Comparison of ENCODE assay signal across 1 cellular context in genomic region chr14:37565550-37565949, GRCh38.
A peak's percentile ranks its signal among the peaks of the same experiment; 100 is the strongest.
TF ChIP-seq lines count a peak whose summit lies in the region.

No MANE protein-coding gene starts in this region.

TF ChIP-seq in HepG2, 621 proteins besides CTCF, POLR2A, EP300 and RAD21 (continued from another document and continues in another):
- TF ChIP-seq ZBTB37 (CRISPR knock-in tag; IDR thresholded peaks at IDR 0.05) (no peak), ZBTB7B (CRISPR knock-in tag; IDR thresholded peaks at IDR 0.05) (peak; percentile 91), MYC (CRISPR knock-in tag; IDR thresholded peaks at IDR 0.05; ENCODE audit: borderline replicate concordance) (no peak), U2AF1 (optimal IDR thresholded peaks at IDR 0.05; ENCODE audit: low read depth, low read length) (no peak), PAF1 (CRISPR knock-in tag; IDR thresholded peaks at IDR 0.05) (no peak), GATAD2A (CRISPR knock-in tag; IDR thresholded peaks at IDR 0.05) (peak; percentile 78), SALL2 (CRISPR knock-in tag; IDR thresholded peaks at IDR 0.05) (no peak), E2F2 (CRISPR knock-in tag; IDR thresholded peaks at IDR 0.05; ENCODE audit: borderline replicate concordance) (no peak), ZNF430 (CRISPR knock-in tag; IDR thresholded peaks at IDR 0.05) (no peak), FOXA3 (CRISPR knock-in tag; IDR thresholded peaks at IDR 0.05) (peak; percentile 54), SMYD3 (CRISPR knock-in tag; IDR thresholded peaks at IDR 0.05) (no peak), LRRFIP1 (CRISPR knock-in tag; conservative IDR thresholded peaks at IDR 0.05) (0 out of 2 replicates have a peak, but pooled peaks have one; percentile 79), ZNF317 (CRISPR knock-in tag; IDR thresholded peaks at IDR 0.05) (0 out of 2 replicates have a peak, but pooled peaks have one; percentile 28), TFDP1 (CRISPR knock-in tag; IDR thresholded peaks at IDR 0.05; ENCODE audit: borderline replicate concordance) (no peak), KAT8 (CRISPR knock-in tag; IDR thresholded peaks at IDR 0.05) (peak; percentile 56; the same call in 1 of the 2 replicates), HOMEZ (CRISPR knock-in tag; IDR thresholded peaks at IDR 0.05; ENCODE audit: low read depth) (peak; percentile 32; the same call in 1 of the 2 replicates), HMGXB4 (CRISPR knock-in tag; IDR thresholded peaks at IDR 0.05; ENCODE audit: borderline replicate concordance in 1 of 2, low read depth in 1 of 2) (peak in 1 of 2 experiments; percentile 56; a peak in 1 of 4 replicates), SOX5 (CRISPR knock-in tag; IDR thresholded peaks at IDR 0.05; ENCODE audit: borderline replicate concordance) (0 out of 2 replicates have a peak, but pooled peaks have one; percentile 17), BCL6 (CRISPR knock-in tag; IDR thresholded peaks at IDR 0.05) (peak; percentile 34; the same call in 1 of the 2 replicates), WIZ (CRISPR knock-in tag; IDR thresholded peaks at IDR 0.05) (no peak), ZSCAN31 (CRISPR knock-in tag; IDR thresholded peaks at IDR 0.05; ENCODE audit: low read depth) (no peak), SP5 (CRISPR knock-in tag; IDR thresholded peaks at IDR 0.05; ENCODE audit: borderline replicate concordance, low read depth) (no peak), ATF4 (CRISPR knock-in tag; IDR thresholded peaks at IDR 0.05) (no peak; a peak in 1 of 4 replicates), ZNF770 (CRISPR knock-in tag; IDR thresholded peaks at IDR 0.05) (no peak), ZNF331 (CRISPR knock-in tag; IDR thresholded peaks at IDR 0.05) (no peak), ARID3A (IDR thresholded peaks at IDR 0.05; ENCODE audit: low read depth, low read length) (peak; percentile 55; the same call in 1 of the 2 replicates), ZNF550 (CRISPR knock-in tag; IDR thresholded peaks at IDR 0.05; ENCODE audit: borderline replicate concordance) (no peak), KDM4B (CRISPR knock-in tag; IDR thresholded peaks at IDR 0.05) (0 out of 2 replicates have a peak, but pooled peaks have one; percentile 55), ZNF142 (CRISPR knock-in tag; IDR thresholded peaks at IDR 0.05) (no peak), ETV6 (CRISPR knock-in tag; conservative IDR thresholded peaks at IDR 0.05) (no peak), MLX (CRISPR knock-in tag; IDR thresholded peaks at IDR 0.05) (peak; percentile 25; the same call in 1 of the 2 replicates), KLF15 (CRISPR knock-in tag; IDR thresholded peaks at IDR 0.05; ENCODE audit: borderline replicate concordance) (no peak), MXI1 (IDR thresholded peaks at IDR 0.05; ENCODE audit: borderline replicate concordance, low read depth, low read length) (no peak)
